Comparison of ENCODE assay signal across 8 cellular contexts in genomic region chr17:77445908-77446535, GRCh38.
A peak's percentile ranks its signal among the peaks of the same experiment; 100 is the strongest.
DNase-seq lines count a peak whose midpoint lies in the region; ATAC-seq and TF ChIP-seq lines count a peak whose summit lies in the region.

No MANE protein-coding gene starts in this region.

- peak; percentile 17 for ATAC-seq in GM21423 (IDR thresholded peaks at IDR 0.05; ENCODE audit: unreplicated experiment)
- no peak for ATAC-seq in GM19351 (IDR thresholded peaks at IDR 0.05; ENCODE audit: unreplicated experiment)
- no peak for ATAC-seq in GM21825 (IDR thresholded peaks at IDR 0.05; ENCODE audit: unreplicated experiment)

- TF ChIP-seq CTCF in OCI-LY3 (IDR thresholded peaks at IDR 0.05; ENCODE audit: low read depth, low read length) (no peak), colonic mucosa (IDR thresholded peaks at IDR 0.05) (no peak), neutrophil (IDR thresholded peaks at IDR 0.05) (no peak)

- H3K27me3 ChIP-seq in OCI-LY3 (ENCODE audit: low read depth, low read length), result peaks cover 7% of the 10 kb centered on the region; the same call in 1 of the 2 replicates
- no peaks in the 10 kb centered on the region for H3K27me3 ChIP-seq in colonic mucosa
- H3K27me3 ChIP-seq in neutrophil, result no peaks in the 10 kb centered on the region

- H4K20me1 ChIP-seq in OCI-LY3 (ENCODE audit: insufficient read depth, low read length), result no peaks in the 10 kb centered on the region

- no peak overlapping the region for H3K27ac ChIP-seq in OCI-LY3 (ENCODE audit: low read length)
- peak overlapping the region; percentile 83 for H3K27ac ChIP-seq in colonic mucosa
- H3K27ac ChIP-seq in neutrophil, result peak overlapping the region; percentile 98

- DNase-seq in colonic mucosa (peak; percentile 79), KG1 (lab: John Stamatoyannopoulos, UW) (no peak), mesenteric fat pad (ENCODE audit: low spot score) (no peak)

- no peaks in the 10 kb centered on the region for H3K79me2 ChIP-seq in OCI-LY3 (ENCODE audit: low read length)

- no peak overlapping the region for H3K4me3 ChIP-seq in OCI-LY3 (ENCODE audit: low read length)
- peak overlapping the region; percentile 21 for H3K4me3 ChIP-seq in colonic mucosa
- peak overlapping the region; percentile 59 to 65 for H3K4me3 ChIP-seq in neutrophil (ENCODE audit: low read depth in 1 of 2, low read length in 1 of 2)

- H2AFZ ChIP-seq in OCI-LY3 (ENCODE audit: low read depth, low read length), result no peak overlapping the region

- H3K4me1 ChIP-seq in OCI-LY3 (ENCODE audit: low read length) (peaks cover 35% of the 10 kb centered on the region), colonic mucosa (peaks cover 30% of the 10 kb centered on the region), neutrophil (ENCODE audit: control insufficient read depth in 1 of 2, insufficient read depth in 1 of 2, low read depth in 1 of 2, low read length in 1 of 2) (peaks cover 83 to 91% of the 10 kb centered on the region in 2 experiments)

- H3K9me3 ChIP-seq in OCI-LY3 (ENCODE audit: insufficient read depth, low read length), result peaks cover 23% of the 10 kb centered on the region; the same call in 1 of the 2 replicates
- H3K9me3 ChIP-seq in colonic mucosa, result no peaks in the 10 kb centered on the region
- H3K9me3 ChIP-seq in neutrophil, result no peaks in the 10 kb centered on the region

- intact Hi-C loops in colonic mucosa (cut with DNase I), result no loop called here

- peak overlapping the region; percentile 40 for H3K4me2 ChIP-seq in OCI-LY3 (ENCODE audit: low read length)

- H3K9ac ChIP-seq in OCI-LY3 (ENCODE audit: low read length) (no peak overlapping the region), colonic mucosa (ENCODE audit: low read depth in 2 of 2, low read length in 2 of 2) (peak overlapping the region; percentile 5 to 52)

- H3K36me3 ChIP-seq in OCI-LY3 (replicated peaks; ENCODE audit: low read depth, low read length) (no peaks in the 10 kb centered on the region), colonic mucosa (no peaks in the 10 kb centered on the region), neutrophil (no peaks in the 10 kb centered on the region)
